Comparison of ENCODE assay signal across 8 cellular contexts in the genomic region with DNA sequence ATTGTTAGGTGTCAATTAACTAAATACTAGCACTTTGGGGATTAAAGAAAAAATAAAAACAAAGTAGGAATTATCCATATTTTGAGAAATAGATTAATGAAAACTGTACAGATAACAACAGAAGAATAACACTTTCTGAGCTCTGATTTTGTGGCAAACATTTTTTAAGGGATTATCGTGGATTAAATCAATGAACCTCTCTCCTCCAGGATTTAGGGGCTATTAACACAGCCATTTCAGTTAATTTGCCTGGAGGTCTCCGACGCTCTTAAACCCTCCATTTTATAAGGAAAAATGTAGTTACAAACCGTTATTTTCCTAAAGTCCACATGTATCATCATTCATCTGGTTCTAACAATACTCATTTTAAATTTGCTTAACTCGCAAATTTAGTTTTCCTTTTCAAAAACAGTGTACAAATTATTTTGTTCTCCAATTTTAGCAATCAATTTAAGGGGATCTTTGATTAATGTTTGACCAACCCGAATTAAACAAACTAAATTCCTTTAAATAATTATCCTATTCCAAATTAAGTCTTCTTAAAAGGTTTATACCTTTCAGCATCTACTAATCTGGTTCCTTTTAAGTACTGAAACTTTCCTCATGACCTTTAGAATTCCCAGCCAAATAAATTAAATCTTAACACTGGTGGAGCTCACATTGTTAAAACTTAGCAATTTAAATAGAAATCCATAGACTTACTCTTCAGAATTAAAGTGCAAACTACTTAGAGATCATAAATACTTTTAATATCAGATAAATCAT. TPM values are rescaled to one million over a fixed set of nuclear protein-coding genes. Genes with fewer than 3 reads are reported as not detected.
DNase-seq lines count a peak whose midpoint lies in the region; ATAC-seq and TF ChIP-seq lines count a peak whose summit lies in the region.

No MANE protein-coding gene starts in this region.

- POLR2A ChIA-PET in AG04449 (lab: Yijun Ruan, JAX): no interaction called here

- H3K4me3 ChIP-seq in AG04449 (ENCODE audit: low read depth, low read length) (peak overlapping the region; percentile 69), HUES64 (ENCODE audit: low read length) (peak overlapping the region; percentile 84), brain microvascular endothelial cell (ENCODE audit: low read depth, low read length) (peak overlapping the region; percentile 58), mononuclear cell (ENCODE audit: low read length) (peak overlapping the region; percentile 47), right lobe of liver (peak overlapping the region in 1 of 3 donors; percentile 43)

- TF ChIP-seq CTCF in AG04449 (IDR thresholded peaks at IDR 0.05; ENCODE audit: insufficient read depth, low read length, missing control alignments) (no peak), brain microvascular endothelial cell (IDR thresholded peaks at IDR 0.05; ENCODE audit: low read depth, low read length, missing control alignments) (no peak), right lobe of liver (IDR thresholded peaks at IDR 0.05) (no peak)

- H3K36me3 ChIP-seq in HUES64 (ENCODE audit: insufficient read depth, low read length) (0 out of 2 replicates have a peak, but pooled peaks cover 2% of the 10 kb centered on the region), brain microvascular endothelial cell (replicated peaks) (no peaks in the 10 kb centered on the region), right lobe of liver (no peaks in the 10 kb centered on the region)

- H3K4me1 ChIP-seq in HUES64 (ENCODE audit: insufficient read depth, low read length) (peaks cover 10% of the 10 kb centered on the region; the same call in 1 of the 2 replicates), mononuclear cell (ENCODE audit: insufficient read depth, low read length) (peaks cover 38% of the 10 kb centered on the region), right lobe of liver (peaks cover 0 to 5% (median 0%) of the 10 kb centered on the region in 4 donors)

- peak overlapping the region; percentile 93 for H3K9ac ChIP-seq in HUES64 (ENCODE audit: low read depth, low read length)

- intact Hi-C loops in right lobe of liver (cut with DNase I): no loop called here

- TF ChIP-seq POLR2A in right lobe of liver (IDR thresholded peaks at IDR 0.05): no peak

- CTCF ChIA-PET in AG04449 (lab: Yijun Ruan, JAX): interaction anchor here (0.6 to 1.6 kb wide), 6 partner anchors 30 to 326 kb away, joined by 3 to 6 read pairs (median 4); no protein-coding TSS in a partner anchor

- WGBS in HUES64: 21% methylated on average over 6 of the region's 6 CpGs
- WGBS in right lobe of liver (ENCODE audit: insufficient coverage, low coverage, low lambda C conversion rate, missing lambda C conversion rate): 19% methylated on average over 6 of the region's 6 CpGs

- no peak for DNase-seq in AG04449 (ENCODE audit: low read depth, low spot score)
- no peak for DNase-seq in brain microvascular endothelial cell
- no peak for DNase-seq in Ammon's horn (ENCODE audit: low spot score)
- DNase-seq in activated effector memory CD4-positive, alpha-beta T cell treated with Interleukin-2 at 50 U/mL for 16 hours: no peak
- no peak for DNase-seq in right lobe of liver

- H3K27ac ChIP-seq in HUES64 (ENCODE audit: low read depth, low read length) (no peak overlapping the region), brain microvascular endothelial cell (no peak overlapping the region), right lobe of liver (no peak overlapping the region)

- in situ Hi-C loops in brain microvascular endothelial cell (cut with HindIII; ENCODE audit: low pct_ligation_motif_present, low sequenced_read_pairs): no loop called here

- H3K27me3 ChIP-seq in HUES64 (ENCODE audit: insufficient read depth, low read length): peaks cover 3% of the 10 kb centered on the region; the same call in 1 of the 2 replicates
- H3K27me3 ChIP-seq in brain microvascular endothelial cell (replicated peaks): no peaks in the 10 kb centered on the region
- H3K27me3 ChIP-seq in mononuclear cell (ENCODE audit: insufficient read depth, low read length): peaks cover 29% of the 10 kb centered on the region
- H3K27me3 ChIP-seq in right lobe of liver: peaks cover 0 to 9% of the 10 kb centered on the region in 2 donors

- H3K9me3 ChIP-seq in HUES64 (ENCODE audit: insufficient read depth, low read depth, low read length): no peaks in the 10 kb centered on the region
- H3K9me3 ChIP-seq in mononuclear cell (ENCODE audit: low read depth, low read length): no peaks in the 10 kb centered on the region
- no peaks in the 10 kb centered on the region for H3K9me3 ChIP-seq in right lobe of liver

- ATAC-seq in GM21515 (IDR thresholded peaks at IDR 0.05; ENCODE audit: unreplicated experiment) (no peak), right lobe of liver (no peak)

RNA-seq across cellular contexts. Expression of a gene that starts 30.7 kb away (rescaled TPM):
- polyA plus RNA-seq in HUES64 (2013, experiment 1 of 2): 32.9 TPM
- polyA plus RNA-seq in HUES64 (2013, experiment 2 of 2): 37.1 TPM
- total RNA-seq in mononuclear cell: 13.7 TPM
- 10 to 100 TPM; 43.9 to 66.6 (median 56.3) TPM for total RNA-seq in right lobe of liver

RNA-seq across cellular contexts. Expression of a gene that starts 39.8 kb away (rescaled TPM):
- 1.7 TPM for polyA plus RNA-seq in HUES64 (2013, experiment 1 of 2)
- polyA plus RNA-seq in HUES64 (2013, experiment 2 of 2): 2.1 TPM
- total RNA-seq in mononuclear cell: 0.42 TPM
- not detected for total RNA-seq in right lobe of liver

RNA-seq across cellular contexts. Expression of a gene that starts 49.8 kb away (rescaled TPM):
- 19.2 TPM for polyA plus RNA-seq in HUES64 (2013, experiment 1 of 2)
- 17.4 TPM for polyA plus RNA-seq in HUES64 (2013, experiment 2 of 2)
- total RNA-seq in mononuclear cell (34.5 TPM), right lobe of liver (1 to 10 TPM; 5.2 to 8.3 (median 7.1) TPM)
